ENCODE assay signal across 19 cellular contexts in the genomic region with DNA sequence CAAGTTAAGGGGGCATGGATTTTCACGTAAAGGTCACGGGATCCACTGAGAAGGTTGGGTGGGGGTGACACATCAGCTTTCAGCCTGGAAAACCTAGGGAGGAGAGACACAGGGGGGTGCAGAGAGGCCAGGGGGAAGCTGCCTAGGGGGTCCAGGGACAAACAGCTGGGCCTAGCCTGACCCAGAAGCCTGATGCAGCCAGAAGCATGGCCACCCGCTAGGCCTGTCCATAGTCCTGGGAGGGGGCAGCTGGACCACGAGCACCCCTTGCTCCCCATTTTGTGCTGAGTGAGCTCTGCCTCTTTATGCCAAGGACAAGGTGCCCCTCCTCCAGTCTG.
DNase-seq lines count a peak whose midpoint lies in the region; ATAC-seq and TF ChIP-seq lines count a peak whose summit lies in the region.
"Had no signal": no experiment of that assay in that cellular context is flagged by ENCODE, and none has a peak within 500 bp of the region (broad histone marks: within the 10 kb centered on the region; RNA-seq: fewer than 3 reads in every experiment).

No MANE protein-coding gene starts in this region.

- peak overlapping the region; percentile 31 for H2BK5ac ChIP-seq in neuronal stem cell (ENCODE audit: low read length)

- H3K4me3 ChIP-seq in H7 (ENCODE audit: insufficient read depth, low read depth, low read length) (no peak overlapping the region), neuronal stem cell (ENCODE audit: low read length in 2 of 2) (no peak overlapping the region)
- H3K4me3 ChIP-seq: GM12878 had no signal

- H3K4me2 ChIP-seq in neuronal stem cell (ENCODE audit: insufficient read depth, low read length, poor library complexity, severe bottlenecking) = no peak overlapping the region

- no peak for DNase-seq in activated CD8-positive, alpha-beta T cell treated with anti-CD3 and anti-CD28 coated beads for 36 hours
- DNase-seq in activated CD8-positive, alpha-beta T cell treated with anti-CD3 and anti-CD28 coated beads, Interleukin-2, amount 10 ng/mL, durations not matched to agents 7 days and 5 days = no peak
- DNase-seq in H7 = peak; percentile 20
- no peak for DNase-seq in left lobe of liver (ENCODE audit: low spot score)
- no peak for DNase-seq in neuronal stem cell (ENCODE audit: low spot score)
- DNase-seq in activated T-helper 1 cell treated with anti-CD3 and anti-CD28 coated beads, Interleukin-12 subunit alpha, Interleukin-12 subunit beta, Interleukin-2, Interleukin-4 antibody, amounts not matched to agents 30 ng/mL and 10 ng/mL and 1 ng/mL, durations not matched to agents 14 hours and 24 hours and 36 hours (ENCODE audit: low spot score) = no peak
- DNase-seq in immature natural killer cell = no peak
- DNase-seq: 8988T, EL, GOT3, KG1, MV-4-11, NCI-H1694 treated with DMSO at 0.1 percent for 48 hours, NCI-H510A, NCI-H774 had no signal

- H3K27me3 ChIP-seq in H7 (ENCODE audit: control insufficient read depth, insufficient read depth, low read length) = no peaks in the 10 kb centered on the region; the same call in 1 of the 2 replicates
- H3K27me3 ChIP-seq in neuronal stem cell (ENCODE audit: control insufficient read depth in 3 of 3, insufficient read depth in 3 of 3, low read depth in 1 of 3, low read length in 3 of 3) = no peaks in the 10 kb centered on the region

- H3K4me1 Mint-ChIP-seq in activated CD8-positive, alpha-beta T cell treated with anti-CD3 and anti-CD28 coated beads for 36 hours (ENCODE audit: low read depth) = peaks cover 5% of the 10 kb centered on the region
- H3K4me1 Mint-ChIP-seq in activated CD8-positive, alpha-beta T cell treated with anti-CD3 and anti-CD28 coated beads, Interleukin-2, amount 10 ng/mL, durations not matched to agents 7 days and 5 days (ENCODE audit: low read depth) = peaks cover 5% of the 10 kb centered on the region
- H3K4me1 Mint-ChIP-seq in activated T-helper 1 cell treated with anti-CD3 and anti-CD28 coated beads, Interleukin-12 subunit alpha, Interleukin-12 subunit beta, Interleukin-2, Interleukin-4 antibody, amounts not matched to agents 30 ng/mL and 10 ng/mL and 1 ng/mL, durations not matched to agents 14 hours and 24 hours and 36 hours (ENCODE audit: low read depth) = no peaks in the 10 kb centered on the region
- H3K4me1 Mint-ChIP-seq in immature natural killer cell = no peaks in the 10 kb centered on the region

- H3K79me1 ChIP-seq in neuronal stem cell (ENCODE audit: low read depth, low read length) = no peaks in the 10 kb centered on the region

- H3K18ac ChIP-seq in neuronal stem cell (ENCODE audit: low read length) = peak overlapping the region; percentile 50

- no peak overlapping the region for H3K9ac ChIP-seq in neuronal stem cell (ENCODE audit: low read depth, low read length, poor library complexity)

- no peak overlapping the region for H3K27ac ChIP-seq in neuronal stem cell (replicated peaks; ENCODE audit: low read length)

- H3K36me3 Mint-ChIP-seq in activated CD8-positive, alpha-beta T cell treated with anti-CD3 and anti-CD28 coated beads for 36 hours (ENCODE audit: low read depth) = no peaks in the 10 kb centered on the region
- H3K36me3 Mint-ChIP-seq in activated CD8-positive, alpha-beta T cell treated with anti-CD3 and anti-CD28 coated beads, Interleukin-2, amount 10 ng/mL, durations not matched to agents 7 days and 5 days (ENCODE audit: low read depth) = no peaks in the 10 kb centered on the region
- H3K36me3 Mint-ChIP-seq in activated T-helper 1 cell treated with anti-CD3 and anti-CD28 coated beads, Interleukin-12 subunit alpha, Interleukin-12 subunit beta, Interleukin-2, Interleukin-4 antibody, amounts not matched to agents 30 ng/mL and 10 ng/mL and 1 ng/mL, durations not matched to agents 14 hours and 24 hours and 36 hours (ENCODE audit: low read depth) = no peaks in the 10 kb centered on the region
- H3K36me3 Mint-ChIP-seq in immature natural killer cell = no peaks in the 10 kb centered on the region

- H3K4ac ChIP-seq in neuronal stem cell (ENCODE audit: low read length) = peak overlapping the region; percentile 69

- WGBS in neuronal stem cell (ENCODE audit: extremely low coverage in 2 of 2, insufficient read length in 2 of 2, insufficient replicate concordance in 1 of 2), 2 donors = no CpG with 5 or more reads among the region's 4 CpGs

- H3K36me3 ChIP-seq in H7 (replicated peaks; ENCODE audit: control insufficient read depth, insufficient read depth, low read length) (no peaks in the 10 kb centered on the region), neuronal stem cell (replicated peaks in 1 of 2; ENCODE audit: control insufficient read depth in 2 of 2, insufficient read depth in 2 of 2, low read length in 2 of 2) (no peaks in the 10 kb centered on the region)

- no peaks in the 10 kb centered on the region for H3K9me3 Mint-ChIP-seq in activated CD8-positive, alpha-beta T cell treated with anti-CD3 and anti-CD28 coated beads for 36 hours
- no peaks in the 10 kb centered on the region for H3K9me3 Mint-ChIP-seq in activated CD8-positive, alpha-beta T cell treated with anti-CD3 and anti-CD28 coated beads, Interleukin-2, amount 10 ng/mL, durations not matched to agents 7 days and 5 days (ENCODE audit: insufficient read depth)
- no peaks in the 10 kb centered on the region for H3K9me3 Mint-ChIP-seq in activated T-helper 1 cell treated with anti-CD3 and anti-CD28 coated beads, Interleukin-12 subunit alpha, Interleukin-12 subunit beta, Interleukin-2, Interleukin-4 antibody, amounts not matched to agents 30 ng/mL and 10 ng/mL and 1 ng/mL, durations not matched to agents 14 hours and 24 hours and 36 hours
- H3K9me3 Mint-ChIP-seq in immature natural killer cell = no peaks in the 10 kb centered on the region
- H3K9me3 Mint-ChIP-seq: CD4-positive, alpha-beta T cell had no signal

- peak overlapping the region; percentile 77 for H3K27ac Mint-ChIP-seq in activated CD8-positive, alpha-beta T cell treated with anti-CD3 and anti-CD28 coated beads for 36 hours
- no peak overlapping the region for H3K27ac Mint-ChIP-seq in activated CD8-positive, alpha-beta T cell treated with anti-CD3 and anti-CD28 coated beads, Interleukin-2, amount 10 ng/mL, durations not matched to agents 7 days and 5 days
- no peak overlapping the region for H3K27ac Mint-ChIP-seq in activated T-helper 1 cell treated with anti-CD3 and anti-CD28 coated beads, Interleukin-12 subunit alpha, Interleukin-12 subunit beta, Interleukin-2, Interleukin-4 antibody, amounts not matched to agents 30 ng/mL and 10 ng/mL and 1 ng/mL, durations not matched to agents 14 hours and 24 hours and 36 hours
- H3K27ac Mint-ChIP-seq in immature natural killer cell = no peak overlapping the region
- H3K27ac Mint-ChIP-seq: CD4-positive, alpha-beta T cell had no signal

- H3K27me3 Mint-ChIP-seq in activated CD8-positive, alpha-beta T cell treated with anti-CD3 and anti-CD28 coated beads for 36 hours = peaks cover 6% of the 10 kb centered on the region
- no peaks in the 10 kb centered on the region for H3K27me3 Mint-ChIP-seq in activated CD8-positive, alpha-beta T cell treated with anti-CD3 and anti-CD28 coated beads, Interleukin-2, amount 10 ng/mL, durations not matched to agents 7 days and 5 days (ENCODE audit: low read depth)
- H3K27me3 Mint-ChIP-seq in activated T-helper 1 cell treated with anti-CD3 and anti-CD28 coated beads, Interleukin-12 subunit alpha, Interleukin-12 subunit beta, Interleukin-2, Interleukin-4 antibody, amounts not matched to agents 30 ng/mL and 10 ng/mL and 1 ng/mL, durations not matched to agents 14 hours and 24 hours and 36 hours (ENCODE audit: insufficient read depth) = peaks cover 2% of the 10 kb centered on the region
- peaks cover 0 to 8% (median 3%) of the 10 kb centered on the region in 3 donors for H3K27me3 Mint-ChIP-seq in immature natural killer cell (ENCODE audit: low read depth in 3 of 3)

- no peak overlapping the region for H4K91ac ChIP-seq in neuronal stem cell (ENCODE audit: low read depth, low read length, poor library complexity)

- intact Hi-C loops in activated CD8-positive, alpha-beta T cell treated with anti-CD3 and anti-CD28 coated beads for 36 hours (cut with micrococcal nuclease) = no loop called here
- intact Hi-C loops in activated T-helper 1 cell treated with anti-CD3 and anti-CD28 coated beads, Interleukin-12 subunit alpha, Interleukin-12 subunit beta, Interleukin-2, Interleukin-4 antibody, amounts not matched to agents 30 ng/mL and 10 ng/mL and 1 ng/mL, durations not matched to agents 14 hours and 24 hours and 36 hours (cut with micrococcal nuclease) = no loop called here

- H2BK120ac ChIP-seq in neuronal stem cell (ENCODE audit: low read depth, low read length) = peak overlapping the region; percentile 98

- POLR2A ChIA-PET in activated CD8-positive, alpha-beta T cell treated with anti-CD3 and anti-CD28 coated beads for 36 hours (lab: Charles Lee) = no interaction called here
- POLR2A ChIA-PET in activated CD8-positive, alpha-beta T cell treated with anti-CD3 and anti-CD28 coated beads, Interleukin-2, amount 10 ng/mL, durations not matched to agents 7 days and 5 days (lab: Charles Lee) = no interaction called here

- TF ChIP-seq CTCF in activated CD8-positive, alpha-beta T cell treated with anti-CD3 and anti-CD28 coated beads for 36 hours (IDR thresholded peaks at IDR 0.05) = no peak

- no peak overlapping the region for H2BK12ac ChIP-seq in neuronal stem cell (ENCODE audit: low read length)

- peak overlapping the region; percentile 52 for H4K8ac ChIP-seq in neuronal stem cell (ENCODE audit: low read depth, low read length)

- no peak overlapping the region for H3K4me3 Mint-ChIP-seq in activated CD8-positive, alpha-beta T cell treated with anti-CD3 and anti-CD28 coated beads for 36 hours
- no peak overlapping the region for H3K4me3 Mint-ChIP-seq in activated CD8-positive, alpha-beta T cell treated with anti-CD3 and anti-CD28 coated beads, Interleukin-2, amount 10 ng/mL, durations not matched to agents 7 days and 5 days
- H3K4me3 Mint-ChIP-seq in activated T-helper 1 cell treated with anti-CD3 and anti-CD28 coated beads, Interleukin-12 subunit alpha, Interleukin-12 subunit beta, Interleukin-2, Interleukin-4 antibody, amounts not matched to agents 30 ng/mL and 10 ng/mL and 1 ng/mL, durations not matched to agents 14 hours and 24 hours and 36 hours = no peak overlapping the region
- H3K4me3 Mint-ChIP-seq in immature natural killer cell = no peak overlapping the region
- H3K4me3 Mint-ChIP-seq: CD4-positive, alpha-beta T cell had no signal

- no peak overlapping the region for H3K23ac ChIP-seq in neuronal stem cell (ENCODE audit: low read depth, low read length, poor library complexity)

- CTCF ChIA-PET in activated CD8-positive, alpha-beta T cell treated with anti-CD3 and anti-CD28 coated beads for 36 hours (lab: Charles Lee) = no interaction called here
- CTCF ChIA-PET in activated CD8-positive, alpha-beta T cell treated with anti-CD3 and anti-CD28 coated beads, Interleukin-2, amount 10 ng/mL, durations not matched to agents 7 days and 5 days (lab: Charles Lee) = no interaction called here

- ATAC-seq in activated CD8-positive, alpha-beta T cell treated with anti-CD3 and anti-CD28 coated beads for 36 hours = no peak
- ATAC-seq in activated CD8-positive, alpha-beta T cell treated with anti-CD3 and anti-CD28 coated beads, Interleukin-2, amount 10 ng/mL, durations not matched to agents 7 days and 5 days = no peak
- peak; percentile 36 for ATAC-seq in left lobe of liver
- no peak for ATAC-seq in GM18511 (IDR thresholded peaks at IDR 0.05; ENCODE audit: unreplicated experiment)
- ATAC-seq: GM12878, Right ventricle myocardium inferior had no signal

- no peaks in the 10 kb centered on the region for H3K9me3 ChIP-seq in neuronal stem cell (replicated peaks in 1 of 2; ENCODE audit: control insufficient read depth in 2 of 2, insufficient read depth in 1 of 2, low read depth in 1 of 2, low read length in 2 of 2)

- peaks cover 30 to 50% of the 10 kb centered on the region in 2 donors for H3K4me1 ChIP-seq in neuronal stem cell (ENCODE audit: control insufficient read depth in 2 of 2, insufficient read depth in 1 of 2, low read depth in 1 of 2, low read length in 2 of 2)

- H2BK15ac ChIP-seq in neuronal stem cell (ENCODE audit: low read length) = peak overlapping the region; percentile 88

- H2AK5ac ChIP-seq in neuronal stem cell (ENCODE audit: low read depth, low read length) = peak overlapping the region; percentile 88

- H2AFZ ChIP-seq in neuronal stem cell (ENCODE audit: low read length) = no peak overlapping the region

- peak overlapping the region; percentile 5 for H3K14ac ChIP-seq in neuronal stem cell (ENCODE audit: low read length)
